ENCODE assay signal across 1 cellular context in genomic region chr9:87500491-87500890, GRCh38.
TF ChIP-seq lines count a peak whose summit lies in the region.

No MANE protein-coding gene starts in this region.

TF ChIP-seq in HepG2, 621 proteins besides CTCF, POLR2A, EP300 and RAD21:
- no peak for TF ChIP-seq HNF1B (CRISPR knock-in tag; IDR thresholded peaks at IDR 0.05)
- no peak for TF ChIP-seq THAP8 (CRISPR knock-in tag; IDR thresholded peaks at IDR 0.05; ENCODE audit: borderline replicate concordance)
- TF ChIP-seq ETS1 (CRISPR knock-in tag; IDR thresholded peaks at IDR 0.05): no peak
- TF ChIP-seq SP2 (CRISPR knock-in tag; IDR thresholded peaks at IDR 0.05): no peak
- no peak for TF ChIP-seq ZNF672 (CRISPR knock-in tag; IDR thresholded peaks at IDR 0.05)
- no peak for TF ChIP-seq LRRFIP1 (CRISPR knock-in tag; conservative IDR thresholded peaks at IDR 0.05)
- TF ChIP-seq STAT6 (CRISPR knock-in tag; IDR thresholded peaks at IDR 0.05; ENCODE audit: borderline replicate concordance): no peak
- TF ChIP-seq SCMH1 (CRISPR knock-in tag; IDR thresholded peaks at IDR 0.05; ENCODE audit: borderline replicate concordance): no peak
- no peak for TF ChIP-seq ATRX (CRISPR knock-in tag; IDR thresholded peaks at IDR 0.05; ENCODE audit: borderline replicate concordance)
